In the genomic region with DNA sequence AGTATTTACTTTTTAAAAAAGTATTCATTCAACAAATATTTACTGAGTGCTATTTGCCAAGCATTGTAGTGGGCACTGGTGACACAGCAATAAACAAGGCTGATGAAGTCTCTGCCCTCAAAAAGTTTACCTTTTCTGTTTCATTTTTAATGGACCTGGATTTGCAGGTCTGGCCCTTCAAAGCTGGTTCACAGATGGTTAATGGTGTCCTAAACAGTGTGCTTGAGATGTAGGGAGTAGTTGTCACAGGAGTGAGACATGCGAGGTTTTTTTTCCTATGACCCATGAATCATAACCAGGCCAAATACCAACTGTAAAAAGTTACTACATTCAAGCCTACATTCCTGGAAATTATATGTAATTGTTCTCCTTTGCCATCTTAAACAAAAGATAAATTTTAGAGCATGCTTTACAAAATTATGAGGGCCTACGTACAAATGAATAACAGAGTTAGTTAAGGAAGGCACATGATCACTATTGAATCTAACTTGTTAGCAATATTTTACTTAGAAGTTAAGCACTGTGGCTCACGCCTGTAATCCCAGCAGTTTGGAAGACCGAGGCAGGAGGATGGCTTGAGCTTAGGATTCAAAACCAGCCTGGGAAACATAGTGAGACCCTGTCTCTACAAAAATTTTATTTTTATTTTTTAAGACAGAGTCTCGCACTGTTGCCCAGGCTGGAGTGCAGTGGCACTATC, we compare ENCODE assay signal across 1 cellular context.
TF ChIP-seq lines count a peak whose summit lies in the region.

No MANE protein-coding gene starts in this region.

TF ChIP-seq in IMR-90, 13 proteins besides CTCF, POLR2A, EP300 and RAD21:
- no peak for TF ChIP-seq MAFK (IDR thresholded peaks at IDR 0.05; ENCODE audit: low read depth, low read length)
- TF ChIP-seq, protein P1, sequence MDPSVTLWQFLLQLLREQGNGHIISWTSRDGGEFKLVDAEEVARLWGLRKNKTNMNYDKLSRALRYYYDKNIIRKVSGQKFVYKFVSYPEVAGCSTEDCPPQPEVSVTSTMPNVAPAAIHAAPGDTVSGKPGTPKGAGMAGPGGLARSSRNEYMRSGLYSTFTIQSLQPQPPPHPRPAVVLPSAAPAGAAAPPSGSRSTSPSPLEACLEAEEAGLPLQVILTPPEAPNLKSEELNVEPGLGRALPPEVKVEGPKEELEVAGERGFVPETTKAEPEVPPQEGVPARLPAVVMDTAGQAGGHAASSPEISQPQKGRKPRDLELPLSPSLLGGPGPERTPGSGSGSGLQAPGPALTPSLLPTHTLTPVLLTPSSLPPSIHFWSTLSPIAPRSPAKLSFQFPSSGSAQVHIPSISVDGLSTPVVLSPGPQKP (IDR thresholded peaks at IDR 0.05; ENCODE audit: borderline replicate concordance, low read depth, low read length), result no peak
- TF ChIP-seq SMC3 (IDR thresholded peaks at IDR 0.05; ENCODE audit: low read depth, low read length), result no peak
- TF ChIP-seq RFX5 (IDR thresholded peaks at IDR 0.05; ENCODE audit: low read depth, low read length), result no peak
- TF ChIP-seq NFE2L2 (IDR thresholded peaks at IDR 0.05; ENCODE audit: low read depth, low read length), result no peak
- TF ChIP-seq USF2 (IDR thresholded peaks at IDR 0.05; ENCODE audit: low read depth, low read length), result no peak
- TF ChIP-seq CHD1 (IDR thresholded peaks at IDR 0.05; ENCODE audit: low read depth, low read length), result no peak
- TF ChIP-seq CEBPB (IDR thresholded peaks at IDR 0.05; ENCODE audit: low read depth, low read length), result no peak
- TF ChIP-seq MXI1 (IDR thresholded peaks at IDR 0.05; ENCODE audit: borderline replicate concordance, low read depth, low read length), result no peak
- TF ChIP-seq BHLHE40 (IDR thresholded peaks at IDR 0.05; ENCODE audit: low read depth, low read length), result no peak
- TF ChIP-seq MAZ (IDR thresholded peaks at IDR 0.05; ENCODE audit: borderline replicate concordance, low read depth, low read length), result no peak
- no peak for TF ChIP-seq RCOR1 (IDR thresholded peaks at IDR 0.05; ENCODE audit: insufficient replicate concordance, low read length)
- no peak for TF ChIP-seq FOS (IDR thresholded peaks at IDR 0.05; ENCODE audit: low read depth, low read length)
TF ChIP-seq in IMR-90: peak in this region for 0.
